8 cellular contexts compared by ENCODE assay signal in the genomic region with DNA sequence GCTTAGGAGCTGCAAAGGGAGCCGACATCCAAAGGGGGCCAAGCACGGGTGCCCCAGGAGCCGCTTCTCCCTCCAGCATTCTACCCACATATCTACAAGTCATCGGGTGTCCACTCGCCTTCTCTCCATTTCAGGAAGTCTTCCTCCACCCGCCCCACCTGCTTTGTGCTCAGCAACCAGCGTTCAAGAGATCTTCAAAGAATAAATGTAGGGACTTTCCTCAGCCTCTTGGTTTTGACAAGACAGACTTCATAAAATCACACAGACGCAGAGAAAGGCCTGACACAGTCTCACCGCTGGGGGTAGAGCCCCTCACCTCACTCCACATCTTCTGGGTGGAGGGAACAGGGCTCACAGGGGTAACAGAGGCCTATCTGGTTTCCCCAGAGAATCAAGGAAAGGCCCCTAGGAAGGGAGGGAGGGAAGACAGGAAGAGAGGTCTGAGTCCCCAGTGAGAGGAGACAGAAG. TPM values are rescaled to one million over a fixed set of nuclear protein-coding genes. Genes with fewer than 3 reads are reported as not detected.
A peak's percentile ranks its signal among the peaks of the same experiment; 100 is the strongest.
DNase-seq lines count a peak whose midpoint lies in the region; ATAC-seq and TF ChIP-seq lines count a peak whose summit lies in the region.

No MANE protein-coding gene starts in this region.

- peak overlapping the region; percentile 52; the same call in 1 of the 2 replicates for H3K9ac ChIP-seq in BLaER1

- H3K4me3 ChIP-seq in BLaER1: no peak overlapping the region
- H3K4me3 ChIP-seq in mucosa of descending colon: no peak overlapping the region

- H3K4me1 ChIP-seq in BLaER1 (peaks cover 51% of the 10 kb centered on the region), mucosa of descending colon (ENCODE audit: low read depth) (peaks cover 20% of the 10 kb centered on the region)

- intact Hi-C loops in mucosa of descending colon (cut with DNase I, micrococcal nuclease): no loop called here

- H3K9me3 ChIP-seq in BLaER1 (no peaks in the 10 kb centered on the region), mucosa of descending colon (no peaks in the 10 kb centered on the region)

- no peaks in the 10 kb centered on the region for H3K27me3 ChIP-seq in BLaER1

- DNase-seq in activated T-cell treated with anti-CD3 and anti-CD28 coated beads, Interleukin-2, amount 50 U/mL, for 1 hour: peak; percentile 45
- DNase-seq in mucosa of descending colon (no peak), AML-193 (lab: John Stamatoyannopoulos, UW) (no peak), DMS53 treated with DMSO at 0.1 percent for 48 hours (lab: John Stamatoyannopoulos, UW; ENCODE audit: unreplicated experiment) (no peak)

- peak; percentile 54 for ATAC-seq in HG02852 (IDR thresholded peaks at IDR 0.05; ENCODE audit: unreplicated experiment)
- ATAC-seq in mucosa of descending colon: peak; percentile 61
- no peak for ATAC-seq in GM21381 (IDR thresholded peaks at IDR 0.05; ENCODE audit: unreplicated experiment)
- ATAC-seq in GM21529 (IDR thresholded peaks at IDR 0.05; ENCODE audit: unreplicated experiment): no peak

- H3K36me3 ChIP-seq in BLaER1 (peaks cover 61% of the 10 kb centered on the region), mucosa of descending colon (ENCODE audit: low read depth) (no peaks in the 10 kb centered on the region)

- peaks cover 100% of the 10 kb centered on the region for H4K20me1 ChIP-seq in BLaER1

- peak overlapping the region; percentile 56 for H3K4me2 ChIP-seq in BLaER1

- peak overlapping the region; percentile 56; the same call in 1 of the 2 replicates for H3K27ac ChIP-seq in BLaER1

- no peak for TF ChIP-seq CTCF in mucosa of descending colon (IDR thresholded peaks at IDR 0.05)

RNA-seq across cellular contexts. Expression of a gene that starts 49.5 kb away (rescaled TPM):
- 10 to 100 TPM; 77.8 to 85.1 (median 82.0) TPM for total RNA-seq in mucosa of descending colon

Comparison
In these comparisons a context has a peak if more than half of its experiments do, and no peak if none do; other contexts are left out.
1. ATAC-seq: peak in HG02852 (single experiment) and mucosa of descending colon (single experiment); none in GM21381 (single experiment) and GM21529 (single experiment).